14 cellular contexts compared by ENCODE assay signal in the genomic region with DNA sequence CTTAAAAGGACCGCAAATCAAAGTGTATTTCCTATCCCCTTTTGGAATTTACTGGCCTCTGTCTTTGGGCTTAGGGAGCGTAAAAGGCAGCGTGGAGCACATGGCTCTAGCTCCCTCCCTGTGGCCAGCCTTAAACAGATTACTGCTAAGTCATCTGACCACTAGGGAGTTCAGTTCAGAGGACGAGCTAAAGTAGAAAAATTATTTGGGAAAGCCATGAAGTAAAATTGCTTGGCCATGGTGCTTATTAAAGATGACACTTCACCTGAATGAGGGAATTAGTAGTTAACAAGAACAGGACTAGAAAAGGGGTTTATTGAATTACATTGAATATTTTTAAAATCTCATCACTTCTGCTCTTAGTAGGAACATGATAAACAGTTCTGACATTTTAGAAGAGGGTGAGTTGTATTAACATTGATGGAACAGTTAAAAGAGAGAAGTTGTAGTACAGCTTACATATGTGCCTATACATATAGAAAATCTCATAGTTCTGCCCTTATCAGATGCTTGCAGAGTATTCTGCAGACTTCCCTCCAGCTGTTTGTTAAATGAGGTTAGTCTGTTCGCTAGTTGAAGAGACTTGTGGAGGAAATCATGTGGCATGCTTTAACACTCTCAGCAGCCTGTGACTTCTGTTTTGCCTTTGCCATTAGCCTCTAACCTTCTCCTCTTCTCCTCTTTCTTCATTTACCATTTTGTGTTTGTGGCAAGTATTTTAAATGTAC. TPM values are rescaled to one million over a fixed set of nuclear protein-coding genes. Genes with fewer than 3 reads are reported as not detected.
DNase-seq lines count a peak whose midpoint lies in the region; ATAC-seq and TF ChIP-seq lines count a peak whose summit lies in the region.
"Had no signal": no experiment of that assay in that cellular context is flagged by ENCODE, and none has a peak within 500 bp of the region (broad histone marks: within the 10 kb centered on the region; RNA-seq: fewer than 3 reads in every experiment).

No MANE protein-coding gene starts in this region.

- no peaks in the 10 kb centered on the region for H3K27me3 ChIP-seq in CD4-positive, alpha-beta T cell (ENCODE audit: control insufficient read depth, insufficient read depth, low read length)
- no peaks in the 10 kb centered on the region for H3K27me3 ChIP-seq in stomach

- no peaks in the 10 kb centered on the region for H3K9me3 ChIP-seq in CD4-positive, alpha-beta T cell (ENCODE audit: control insufficient read depth, low read length)
- H3K9me3 ChIP-seq in stomach = no peaks in the 10 kb centered on the region
- H3K9me3 ChIP-seq: Caco-2 had no signal

- H3K4me3 Mint-ChIP-seq in CD4-positive, alpha-beta T cell = peak overlapping the region; percentile 57

- peaks cover 18 to 59% (median 44%) of the 10 kb centered on the region in 4 donors for H3K36me3 ChIP-seq in stomach

- DNase-seq in CD4-positive, alpha-beta T cell = no peak
- DNase-seq in Kasumi-1 (lab: John Stamatoyannopoulos, UW) = peak; percentile 63
- peak; percentile 22 to 51 for DNase-seq in cardiac fibroblast (ENCODE audit: low read depth in 2 of 2)
- DNase-seq in left kidney (ENCODE audit: low read depth, low spot score) = peak; percentile 36
- no peak for DNase-seq in glomerular visceral epithelial cell (ENCODE audit: extremely low spot score)
- no peak for DNase-seq in stomach
- DNase-seq in epidermal melanocyte (ENCODE audit: insufficient read length, low spot score) = no peak
- DNase-seq: Caco-2; cerebellar nuclear complex; NCI-H446 treated with DMSO at 0.1 percent for 48 hours; SHP77 treated with DMSO at 0.1 percent for 48 hours; stimulated activated CD4-positive, alpha-beta T cell treated with anti-CD3 and anti-CD28 coated beads, Interleukin-2, amount 100 ng/mL, for 24 hours had no signal

- TF ChIP-seq CTCF in CD4-positive, alpha-beta T cell (IDR thresholded peaks at IDR 0.05) = peak; percentile 12
- no peak for TF ChIP-seq CTCF in cardiac fibroblast (IDR thresholded peaks at IDR 0.05; ENCODE audit: low read depth, low read length)
- no peak for TF ChIP-seq CTCF in stomach (IDR thresholded peaks at IDR 0.05)

- POLR2A ChIA-PET in CD4-positive, alpha-beta T cell (lab: Charles Lee) = interaction anchor here (0.6 to 3.6 kb wide), 8 partner anchors 10 to 71 kb away, joined by 3 to 45 read pairs (median 12); a partner anchor contains a TSS

- peak; percentile 39 for ATAC-seq in CD4-positive, alpha-beta T cell (ENCODE audit: poor library complexity)
- ATAC-seq in GM18870 (IDR thresholded peaks at IDR 0.05; ENCODE audit: unreplicated experiment) = no peak

- WGBS in stomach, 5 donors = 63 to 81% (median 69%) methylated on average over 5 of the region's 5 CpGs

- CTCF ChIA-PET in CD4-positive, alpha-beta T cell (lab: Charles Lee) = interaction anchor here (0.9 to 2.4 kb wide), 2 partner anchors 8 to 71 kb away, joined by 3 to 13 read pairs; a partner anchor contains a TSS

- H3K4me3 ChIP-seq in cardiac fibroblast (replicated peaks in 1 of 2; ENCODE audit: low read depth in 2 of 2, low read length in 2 of 2) (no peak overlapping the region), stomach (no peak overlapping the region)

- no peaks in the 10 kb centered on the region for H3K9me3 Mint-ChIP-seq in CD4-positive, alpha-beta T cell

- H3K27ac Mint-ChIP-seq in CD4-positive, alpha-beta T cell = peak overlapping the region; percentile 89

- no peak for TF ChIP-seq EP300 in stomach (IDR thresholded peaks at IDR 0.05)

- H3K27ac ChIP-seq in CD4-positive, alpha-beta T cell (ENCODE audit: low read depth, low read length) = peak overlapping the region; percentile 18
- peak overlapping the region in 1 of 5 donors; percentile 11 for H3K27ac ChIP-seq in stomach
- H3K27ac ChIP-seq: KMS-11 had no signal

- H3K36me3 Mint-ChIP-seq in CD4-positive, alpha-beta T cell (ENCODE audit: low read depth) = peaks cover 29% of the 10 kb centered on the region

- intact Hi-C loops in CD4-positive, alpha-beta T cell (cut with DNase I, micrococcal nuclease) = loop anchor here in 1 of 2 experiments (5.0 to 10.0 kb wide), 2 partner anchors 33 to 256 kb away; a partner anchor contains a TSS
- intact Hi-C loops in stomach (cut with DNase I; ENCODE audit: low total_unique reads) = loop anchor here (5.0 kb wide), 1 partner anchor 72 kb away; a partner anchor contains a TSS

- no peak for TF ChIP-seq POLR2A in stomach (IDR thresholded peaks at IDR 0.05)

- H3K27me3 Mint-ChIP-seq in CD4-positive, alpha-beta T cell = no peaks in the 10 kb centered on the region

- peaks cover 73% of the 10 kb centered on the region for H3K4me1 Mint-ChIP-seq in CD4-positive, alpha-beta T cell (ENCODE audit: low read depth)

- peaks cover 12 to 51% (median 30%) of the 10 kb centered on the region in 4 donors for H3K4me1 ChIP-seq in stomach

RNA-seq across cellular contexts. Expression of a gene that starts 31.2 kb away (rescaled TPM):
- 10 to 100 TPM; 58.5 to 63.5 TPM for total RNA-seq in CD4-positive, alpha-beta T cell
- 10 to 100 TPM; 19.8 to 95.9 (median 33.0) TPM for total RNA-seq in stomach
- polyA plus RNA-seq in stomach = 10 to 100 TPM; 28.7 to 57.1 (median 35.9) TPM

Comparison
In these comparisons a context has a peak if more than half of its experiments do, and no peak if none do; other contexts are left out.
1. DNase-seq: peak in Kasumi-1 (2 of 2), cardiac fibroblast (2 of 2) and left kidney (single experiment); none in CD4-positive, alpha-beta T cell (0 of 10), glomerular visceral epithelial cell (single experiment), stomach (single experiment) and epidermal melanocyte (single experiment).